Comparison of ENCODE assay signal across 1 cellular context in the genomic region with DNA sequence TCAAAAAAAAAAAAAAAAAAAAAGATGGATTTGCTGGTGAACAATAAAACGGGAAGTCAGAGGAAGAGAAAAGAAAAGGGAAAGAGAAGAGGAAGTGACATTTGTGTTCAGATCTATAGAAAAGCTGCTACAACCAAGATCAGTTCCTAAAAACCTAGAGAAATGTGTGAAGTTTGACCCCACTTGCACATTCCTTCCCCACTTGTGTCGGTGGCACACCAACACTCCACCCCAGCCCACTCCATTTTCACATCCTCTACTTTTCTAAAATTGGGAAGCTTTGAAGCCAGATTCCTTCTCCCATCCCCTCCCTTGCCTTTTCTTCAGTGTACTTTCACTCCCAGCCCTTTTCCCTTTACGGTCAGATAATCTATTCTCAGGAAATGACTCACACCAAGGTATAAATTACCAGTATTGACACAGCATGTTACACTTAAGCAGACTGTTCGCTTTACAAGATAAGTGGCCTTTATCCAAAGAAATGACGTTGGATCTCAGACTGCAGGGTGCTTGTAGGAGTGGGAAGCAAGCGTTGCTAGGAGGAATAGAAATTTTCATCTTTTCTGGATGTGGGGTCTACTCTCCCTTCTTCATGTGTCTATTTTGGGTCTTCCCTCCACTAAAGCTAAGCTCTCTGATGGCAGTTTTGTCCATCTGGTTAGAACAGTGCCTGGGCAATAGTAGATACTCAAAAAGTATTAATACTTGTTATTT.
A peak's percentile ranks its signal among the peaks of the same experiment; 100 is the strongest.
TF ChIP-seq lines count a peak whose summit lies in the region.

No MANE protein-coding gene starts in this region.

TF ChIP-seq in HEK293, 187 proteins besides CTCF, POLR2A, EP300 and RAD21 (continued from another document):
- TF ChIP-seq, protein P1, sequence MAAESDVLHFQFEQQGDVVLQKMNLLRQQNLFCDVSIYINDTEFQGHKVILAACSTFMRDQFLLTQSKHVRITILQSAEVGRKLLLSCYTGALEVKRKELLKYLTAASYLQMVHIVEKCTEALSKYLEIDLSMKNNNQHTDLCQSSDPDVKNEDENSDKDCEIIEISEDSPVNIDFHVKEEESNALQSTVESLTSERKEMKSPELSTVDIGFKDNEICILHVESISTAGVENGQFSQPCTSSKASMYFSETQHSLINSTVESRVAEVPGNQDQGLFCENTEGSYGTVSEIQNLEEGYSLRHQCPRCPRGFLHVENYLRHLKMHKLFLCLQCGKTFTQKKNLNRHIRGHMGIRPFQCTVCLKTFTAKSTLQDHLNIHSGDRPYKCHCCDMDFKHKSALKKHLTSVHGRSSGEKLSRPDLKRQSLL (tag by site-specific recombination; IDR thresholded peaks at IDR 0.05): no peak
- TF ChIP-seq FEZF1 (tag by site-specific recombination; IDR thresholded peaks at IDR 0.05) (peak; percentile 97), ZNF585B (tag by site-specific recombination; IDR thresholded peaks at IDR 0.05) (no peak), SP3 (tag by site-specific recombination; IDR thresholded peaks at IDR 0.05) (peak; percentile 37; the same call in 1 of the 2 replicates), ZNF777 (tag by site-specific recombination; IDR thresholded peaks at IDR 0.05; ENCODE audit: borderline replicate concordance) (no peak), OSR2 (tag by site-specific recombination; IDR thresholded peaks at IDR 0.05) (peak; percentile 78), IKZF3 (tag by site-specific recombination; IDR thresholded peaks at IDR 0.05) (peak; percentile 92), ZBTB48 (tag by site-specific recombination; IDR thresholded peaks at IDR 0.05) (no peak; the same call in 1 of the 2 replicates), ZNF670 (tag by site-specific recombination; IDR thresholded peaks at IDR 0.05; ENCODE audit: low read depth) (no peak), PRDM1 (tag by site-specific recombination; IDR thresholded peaks at IDR 0.05) (peak; percentile 95), ZBTB17 (tag by site-specific recombination; IDR thresholded peaks at IDR 0.05) (peak; percentile 87), TRIM28 (IDR thresholded peaks at IDR 0.05; ENCODE audit: borderline replicate concordance, low read length) (peak; percentile 82), ZNF701 (tag by site-specific recombination; IDR thresholded peaks at IDR 0.05) (no peak), ZNF660 (tag by site-specific recombination; IDR thresholded peaks at IDR 0.05) (peak; percentile 76; the same call in 1 of the 2 replicates), ZNF24 (tag by site-specific recombination; IDR thresholded peaks at IDR 0.05) (peak; percentile 97), ZFHX2 (tag by site-specific recombination; conservative IDR thresholded peaks at IDR 0.05) (peak; percentile 27; the same call in 1 of the 2 replicates), ZEB2 (tag by site-specific recombination; IDR thresholded peaks at IDR 0.05) (peak; percentile 96), ZNF391 (tag by site-specific recombination; IDR thresholded peaks at IDR 0.05; ENCODE audit: borderline replicate concordance, low read depth) (peak; percentile 88), ZFP37 (tag by site-specific recombination; IDR thresholded peaks at IDR 0.05) (0 out of 2 replicates have a peak, but pooled peaks have one; percentile 37), REPIN1 (tag by site-specific recombination; IDR thresholded peaks at IDR 0.05; ENCODE audit: low read depth) (no peak), ZIC2 (tag by site-specific recombination; IDR thresholded peaks at IDR 0.05) (peak; percentile 61), ZFP69B (tag by site-specific recombination; IDR thresholded peaks at IDR 0.05) (peak; percentile 75), KLF10 (tag by site-specific recombination; IDR thresholded peaks at IDR 0.05) (peak; percentile 82)
- TF ChIP-seq, protein P2, sequence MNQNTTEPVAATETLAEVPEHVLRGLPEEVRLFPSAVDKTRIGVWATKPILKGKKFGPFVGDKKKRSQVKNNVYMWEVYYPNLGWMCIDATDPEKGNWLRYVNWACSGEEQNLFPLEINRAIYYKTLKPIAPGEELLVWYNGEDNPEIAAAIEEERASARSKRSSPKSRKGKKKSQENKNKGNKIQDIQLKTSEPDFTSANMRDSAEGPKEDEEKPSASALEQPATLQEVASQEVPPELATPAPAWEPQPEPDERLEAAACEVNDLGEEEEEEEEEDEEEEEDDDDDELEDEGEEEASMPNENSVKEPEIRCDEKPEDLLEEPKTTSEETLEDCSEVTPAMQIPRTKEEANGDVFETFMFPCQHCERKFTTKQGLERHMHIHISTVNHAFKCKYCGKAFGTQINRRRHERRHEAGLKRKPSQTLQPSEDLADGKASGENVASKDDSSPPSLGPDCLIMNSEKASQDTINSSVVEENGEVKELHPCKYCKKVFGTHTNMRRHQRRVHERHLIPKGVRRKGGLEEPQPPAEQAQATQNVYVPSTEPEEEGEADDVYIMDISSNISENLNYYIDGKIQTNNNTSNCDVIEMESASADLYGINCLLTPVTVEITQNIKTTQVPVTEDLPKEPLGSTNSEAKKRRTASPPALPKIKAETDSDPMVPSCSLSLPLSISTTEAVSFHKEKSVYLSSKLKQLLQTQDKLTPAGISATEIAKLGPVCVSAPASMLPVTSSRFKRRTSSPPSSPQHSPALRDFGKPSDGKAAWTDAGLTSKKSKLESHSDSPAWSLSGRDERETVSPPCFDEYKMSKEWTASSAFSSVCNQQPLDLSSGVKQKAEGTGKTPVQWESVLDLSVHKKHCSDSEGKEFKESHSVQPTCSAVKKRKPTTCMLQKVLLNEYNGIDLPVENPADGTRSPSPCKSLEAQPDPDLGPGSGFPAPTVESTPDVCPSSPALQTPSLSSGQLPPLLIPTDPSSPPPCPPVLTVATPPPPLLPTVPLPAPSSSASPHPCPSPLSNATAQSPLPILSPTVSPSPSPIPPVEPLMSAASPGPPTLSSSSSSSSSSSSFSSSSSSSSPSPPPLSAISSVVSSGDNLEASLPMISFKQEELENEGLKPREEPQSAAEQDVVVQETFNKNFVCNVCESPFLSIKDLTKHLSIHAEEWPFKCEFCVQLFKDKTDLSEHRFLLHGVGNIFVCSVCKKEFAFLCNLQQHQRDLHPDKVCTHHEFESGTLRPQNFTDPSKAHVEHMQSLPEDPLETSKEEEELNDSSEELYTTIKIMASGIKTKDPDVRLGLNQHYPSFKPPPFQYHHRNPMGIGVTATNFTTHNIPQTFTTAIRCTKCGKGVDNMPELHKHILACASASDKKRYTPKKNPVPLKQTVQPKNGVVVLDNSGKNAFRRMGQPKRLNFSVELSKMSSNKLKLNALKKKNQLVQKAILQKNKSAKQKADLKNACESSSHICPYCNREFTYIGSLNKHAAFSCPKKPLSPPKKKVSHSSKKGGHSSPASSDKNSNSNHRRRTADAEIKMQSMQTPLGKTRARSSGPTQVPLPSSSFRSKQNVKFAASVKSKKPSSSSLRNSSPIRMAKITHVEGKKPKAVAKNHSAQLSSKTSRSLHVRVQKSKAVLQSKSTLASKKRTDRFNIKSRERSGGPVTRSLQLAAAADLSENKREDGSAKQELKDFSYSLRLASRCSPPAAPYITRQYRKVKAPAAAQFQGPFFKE (tag by site-specific recombination; IDR thresholded peaks at IDR 0.05; ENCODE audit: borderline replicate concordance): no peak
- TF ChIP-seq, protein P3, sequence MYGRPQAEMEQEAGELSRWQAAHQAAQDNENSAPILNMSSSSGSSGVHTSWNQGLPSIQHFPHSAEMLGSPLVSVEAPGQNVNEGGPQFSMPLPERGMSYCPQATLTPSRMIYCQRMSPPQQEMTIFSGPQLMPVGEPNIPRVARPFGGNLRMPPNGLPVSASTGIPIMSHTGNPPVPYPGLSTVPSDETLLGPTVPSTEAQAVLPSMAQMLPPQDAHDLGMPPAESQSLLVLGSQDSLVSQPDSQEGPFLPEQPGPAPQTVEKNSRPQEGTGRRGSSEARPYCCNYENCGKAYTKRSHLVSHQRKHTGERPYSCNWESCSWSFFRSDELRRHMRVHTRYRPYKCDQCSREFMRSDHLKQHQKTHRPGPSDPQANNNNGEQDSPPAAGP (tag by site-specific recombination; IDR thresholded peaks at IDR 0.05): peak; percentile 97
- TF ChIP-seq, protein P4, sequence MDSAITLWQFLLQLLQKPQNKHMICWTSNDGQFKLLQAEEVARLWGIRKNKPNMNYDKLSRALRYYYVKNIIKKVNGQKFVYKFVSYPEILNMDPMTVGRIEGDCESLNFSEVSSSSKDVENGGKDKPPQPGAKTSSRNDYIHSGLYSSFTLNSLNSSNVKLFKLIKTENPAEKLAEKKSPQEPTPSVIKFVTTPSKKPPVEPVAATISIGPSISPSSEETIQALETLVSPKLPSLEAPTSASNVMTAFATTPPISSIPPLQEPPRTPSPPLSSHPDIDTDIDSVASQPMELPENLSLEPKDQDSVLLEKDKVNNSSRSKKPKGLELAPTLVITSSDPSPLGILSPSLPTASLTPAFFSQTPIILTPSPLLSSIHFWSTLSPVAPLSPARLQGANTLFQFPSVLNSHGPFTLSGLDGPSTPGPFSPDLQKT (IDR thresholded peaks at IDR 0.05; ENCODE audit: borderline replicate concordance, low read depth, low read length): no peak
- TF ChIP-seq, protein P5, sequence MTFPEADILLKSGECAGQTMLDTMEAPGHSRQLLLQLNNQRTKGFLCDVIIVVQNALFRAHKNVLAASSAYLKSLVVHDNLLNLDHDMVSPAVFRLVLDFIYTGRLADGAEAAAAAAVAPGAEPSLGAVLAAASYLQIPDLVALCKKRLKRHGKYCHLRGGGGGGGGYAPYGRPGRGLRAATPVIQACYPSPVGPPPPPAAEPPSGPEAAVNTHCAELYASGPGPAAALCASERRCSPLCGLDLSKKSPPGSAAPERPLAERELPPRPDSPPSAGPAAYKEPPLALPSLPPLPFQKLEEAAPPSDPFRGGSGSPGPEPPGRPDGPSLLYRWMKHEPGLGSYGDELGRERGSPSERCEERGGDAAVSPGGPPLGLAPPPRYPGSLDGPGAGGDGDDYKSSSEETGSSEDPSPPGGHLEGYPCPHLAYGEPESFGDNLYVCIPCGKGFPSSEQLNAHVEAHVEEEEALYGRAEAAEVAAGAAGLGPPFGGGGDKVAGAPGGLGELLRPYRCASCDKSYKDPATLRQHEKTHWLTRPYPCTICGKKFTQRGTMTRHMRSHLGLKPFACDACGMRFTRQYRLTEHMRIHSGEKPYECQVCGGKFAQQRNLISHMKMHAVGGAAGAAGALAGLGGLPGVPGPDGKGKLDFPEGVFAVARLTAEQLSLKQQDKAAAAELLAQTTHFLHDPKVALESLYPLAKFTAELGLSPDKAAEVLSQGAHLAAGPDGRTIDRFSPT (tag by site-specific recombination; IDR thresholded peaks at IDR 0.05): peak; percentile 84
- TF ChIP-seq, protein P6, sequence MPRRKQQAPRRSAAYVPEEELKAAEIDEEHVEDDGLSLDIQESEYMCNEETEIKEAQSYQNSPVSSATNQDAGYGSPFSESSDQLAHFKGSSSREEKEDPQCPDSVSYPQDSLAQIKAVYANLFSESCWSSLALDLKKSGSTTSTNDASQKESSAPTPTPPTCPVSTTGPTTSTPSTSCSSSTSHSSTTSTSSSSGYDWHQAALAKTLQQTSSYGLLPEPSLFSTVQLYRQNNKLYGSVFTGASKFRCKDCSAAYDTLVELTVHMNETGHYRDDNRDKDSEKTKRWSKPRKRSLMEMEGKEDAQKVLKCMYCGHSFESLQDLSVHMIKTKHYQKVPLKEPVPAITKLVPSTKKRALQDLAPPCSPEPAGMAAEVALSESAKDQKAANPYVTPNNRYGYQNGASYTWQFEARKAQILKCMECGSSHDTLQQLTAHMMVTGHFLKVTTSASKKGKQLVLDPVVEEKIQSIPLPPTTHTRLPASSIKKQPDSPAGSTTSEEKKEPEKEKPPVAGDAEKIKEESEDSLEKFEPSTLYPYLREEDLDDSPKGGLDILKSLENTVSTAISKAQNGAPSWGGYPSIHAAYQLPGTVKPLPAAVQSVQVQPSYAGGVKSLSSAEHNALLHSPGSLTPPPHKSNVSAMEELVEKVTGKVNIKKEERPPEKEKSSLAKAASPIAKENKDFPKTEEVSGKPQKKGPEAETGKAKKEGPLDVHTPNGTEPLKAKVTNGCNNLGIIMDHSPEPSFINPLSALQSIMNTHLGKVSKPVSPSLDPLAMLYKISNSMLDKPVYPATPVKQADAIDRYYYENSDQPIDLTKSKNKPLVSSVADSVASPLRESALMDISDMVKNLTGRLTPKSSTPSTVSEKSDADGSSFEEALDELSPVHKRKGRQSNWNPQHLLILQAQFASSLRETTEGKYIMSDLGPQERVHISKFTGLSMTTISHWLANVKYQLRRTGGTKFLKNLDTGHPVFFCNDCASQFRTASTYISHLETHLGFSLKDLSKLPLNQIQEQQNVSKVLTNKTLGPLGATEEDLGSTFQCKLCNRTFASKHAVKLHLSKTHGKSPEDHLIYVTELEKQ (tag by site-specific recombination; IDR thresholded peaks at IDR 0.05; ENCODE audit: borderline replicate concordance): peak; percentile 99
